1 cellular context compared by ENCODE assay signal in genomic region chr2:187553908-187554703, GRCh38.
TF ChIP-seq lines count a peak whose summit lies in the region.

TSS of gene TFPI (minus strand) at chr2:187554435. CDS start at chr2:187503768, 50,667 bp downstream.

TF ChIP-seq in K562, 482 proteins besides CTCF, POLR2A, EP300 and RAD21 (continued from another document):
- TF ChIP-seq, protein P1, sequence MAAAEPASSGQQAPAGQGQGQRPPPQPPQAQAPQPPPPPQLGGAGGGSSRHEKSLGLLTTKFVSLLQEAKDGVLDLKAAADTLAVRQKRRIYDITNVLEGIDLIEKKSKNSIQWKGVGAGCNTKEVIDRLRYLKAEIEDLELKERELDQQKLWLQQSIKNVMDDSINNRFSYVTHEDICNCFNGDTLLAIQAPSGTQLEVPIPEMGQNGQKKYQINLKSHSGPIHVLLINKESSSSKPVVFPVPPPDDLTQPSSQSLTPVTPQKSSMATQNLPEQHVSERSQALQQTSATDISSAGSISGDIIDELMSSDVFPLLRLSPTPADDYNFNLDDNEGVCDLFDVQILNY (CRISPR knock-in tag; IDR thresholded peaks at IDR 0.05) = no peak
- TF ChIP-seq RCOR1 (IDR thresholded peaks at IDR 0.05; ENCODE audit: borderline replicate concordance in 1 of 2, low read depth in 2 of 2, low read length in 2 of 2) (no peak), NFIC (IDR thresholded peaks at IDR 0.05) (0 out of 2 replicates have a peak, but pooled peaks have one; percentile 4), TAF1 (IDR thresholded peaks at IDR 0.05; ENCODE audit: control insufficient read depth, extremely low read depth, insufficient read depth, low read length, severe bottlenecking) (peak; percentile 93), PRMT5 (CRISPR knock-in tag; IDR thresholded peaks at IDR 0.05) (no peak), PHF8 (IDR thresholded peaks at IDR 0.05; ENCODE audit: borderline replicate concordance, low read length) (peak; percentile 57), NCOR1 (IDR thresholded peaks at IDR 0.05) (peak; percentile 29; the same call in 1 of the 2 replicates), SP1 (CRISPR knock-in tag; IDR thresholded peaks at IDR 0.05) (0 out of 2 replicates have a peak, but pooled peaks have one; percentile 18)
- TF ChIP-seq, protein P2, sequence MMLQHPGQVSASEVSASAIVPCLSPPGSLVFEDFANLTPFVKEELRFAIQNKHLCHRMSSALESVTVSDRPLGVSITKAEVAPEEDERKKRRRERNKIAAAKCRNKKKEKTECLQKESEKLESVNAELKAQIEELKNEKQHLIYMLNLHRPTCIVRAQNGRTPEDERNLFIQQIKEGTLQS (IDR thresholded peaks at IDR 0.05) = no peak
- TF ChIP-seq, protein P2 (CRISPR knock-in tag; conservative IDR thresholded peaks at IDR 0.05) = no peak
